Comparison of ENCODE assay signal across 15 cellular contexts in the genomic region with DNA sequence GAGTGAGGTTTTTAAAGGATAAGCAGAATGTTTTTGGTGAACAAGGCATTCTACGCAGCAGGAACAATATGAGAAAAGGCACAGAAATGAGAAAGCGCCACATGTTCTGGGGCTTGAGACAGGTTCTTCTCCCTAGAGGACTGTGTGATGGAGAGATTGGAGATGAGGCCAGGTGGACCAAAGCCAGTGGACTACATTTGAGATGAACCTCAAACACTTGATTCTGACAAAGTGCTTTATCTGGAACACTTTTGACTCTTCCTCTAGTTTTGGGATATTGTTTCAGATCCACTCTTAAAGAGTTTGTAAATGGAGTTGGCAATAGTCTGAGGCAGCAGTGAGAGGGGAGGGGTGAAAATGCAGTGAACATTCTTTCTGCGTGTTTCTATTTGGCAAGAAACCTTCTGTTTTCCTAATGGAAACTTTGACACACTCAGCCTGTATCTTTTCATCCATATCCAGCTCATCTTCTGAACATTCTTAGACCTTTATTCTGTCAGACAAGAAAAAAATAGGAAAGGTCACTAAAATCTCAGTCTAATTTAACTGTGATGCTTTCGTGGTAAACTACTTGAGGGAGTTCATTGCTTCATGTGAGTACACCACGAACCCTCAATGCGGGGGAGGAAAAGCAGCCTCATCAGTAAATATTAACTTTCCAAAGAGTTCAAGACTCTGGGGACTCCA. TPM values are rescaled to one million over a fixed set of nuclear protein-coding genes. Genes with fewer than 3 reads are reported as not detected.
DNase-seq lines count a peak whose midpoint lies in the region; ATAC-seq, FAIRE-seq and TF ChIP-seq lines count a peak whose summit lies in the region.
"Had no signal": no experiment of that assay in that cellular context is flagged by ENCODE, and none has a peak within 500 bp of the region (broad histone marks: within the 10 kb centered on the region; RNA-seq: fewer than 3 reads in every experiment).

No MANE protein-coding gene starts in this region.

- peak; percentile 32 for ATAC-seq in mucosa of descending colon
- no peak for ATAC-seq in GM21447 (IDR thresholded peaks at IDR 0.05; ENCODE audit: unreplicated experiment)
- ATAC-seq in SK-N-SH treated with all-trans-retinoic acid at 6 μM for 48 hours: no peak
- no peak for ATAC-seq in HG03045 (IDR thresholded peaks at IDR 0.05; ENCODE audit: unreplicated experiment)
- ATAC-seq: esophagus mucosa had no signal

- TF ChIP-seq CTCF in fibroblast of the aortic adventitia (IDR thresholded peaks at IDR 0.05; ENCODE audit: insufficient read depth, low read length): no peak
- TF ChIP-seq CTCF in mucosa of descending colon (IDR thresholded peaks at IDR 0.05): no peak
- no peak for TF ChIP-seq CTCF in thyroid gland (IDR thresholded peaks at IDR 0.05)

- TF ChIP-seq POLR2A in thyroid gland (IDR thresholded peaks at IDR 0.05): no peak

- H3K9me3 ChIP-seq in mucosa of descending colon: no peaks in the 10 kb centered on the region
- H3K9me3 ChIP-seq in thyroid gland: no peaks in the 10 kb centered on the region

- no peaks in the 10 kb centered on the region for H3K27me3 ChIP-seq in thyroid gland

- no peak overlapping the region for H3K4me3 ChIP-seq in fibroblast of the aortic adventitia (ENCODE audit: low read depth, low read length)
- no peak overlapping the region for H3K4me3 ChIP-seq in mucosa of descending colon
- no peak overlapping the region for H3K4me3 ChIP-seq in thyroid gland (replicated peaks in 1 of 3)

- no peaks in the 10 kb centered on the region for H3K4me1 ChIP-seq in mucosa of descending colon (ENCODE audit: low read depth)
- no peaks in the 10 kb centered on the region for H3K4me1 ChIP-seq in thyroid gland

- FAIRE-seq in RCC 7860 (lab: Jason Lieb, UNC): peak; percentile 53

- 68 to 76% methylated on average over 6 of the region's 6 CpGs for WGBS in thyroid gland, 2 donors

- intact Hi-C loops in mucosa of descending colon (cut with DNase I, micrococcal nuclease) (no loop called here), thyroid gland (cut with DNase I) (no loop called here)

- DNase-seq in RCC 7860 (ENCODE audit: low spot score) (peak; percentile 6), fibroblast of the aortic adventitia (ENCODE audit: low read depth) (peak; percentile 88), mucosa of descending colon (no peak), thyroid gland (no peak), anterior cingulate cortex (lab: John Stamatoyannopoulos, UW) (no peak)
- DNase-seq: activated CD8-positive, alpha-beta memory T cell treated with anti-CD3 and anti-CD28 coated beads, Interleukin-2, amount 50 U/mL, for 48 hours; CD4-positive, alpha-beta memory T cell; NCI-H1417 treated with DMSO at 0.1 percent for 48 hours; NCI-H524 had no signal

- peak overlapping the region in 2 of 3 donors; percentile 10 to 41 for H3K27ac ChIP-seq in thyroid gland

- H3K36me3 ChIP-seq in mucosa of descending colon (ENCODE audit: low read depth) (no peaks in the 10 kb centered on the region), thyroid gland (no peaks in the 10 kb centered on the region)

TF ChIP-seq in SK-N-SH treated with all-trans-retinoic acid at 6 μM for 48 hours, 23 proteins besides CTCF, POLR2A, EP300 and RAD21:
- TF ChIP-seq ARNTL (CRISPR knock-in tag; IDR thresholded peaks at IDR 0.05; ENCODE audit: borderline replicate concordance, low read depth) (no peak), OSR1 (CRISPR knock-in tag; IDR thresholded peaks at IDR 0.05) (no peak), GLIS3 (CRISPR knock-in tag; IDR thresholded peaks at IDR 0.05) (no peak), ZNF70 (CRISPR knock-in tag; IDR thresholded peaks at IDR 0.05) (no peak), CSDC2 (CRISPR knock-in tag; IDR thresholded peaks at IDR 0.05) (no peak), TOX (CRISPR knock-in tag; IDR thresholded peaks at IDR 0.05; ENCODE audit: borderline replicate concordance) (no peak)
TF ChIP-seq in SK-N-SH treated with all-trans-retinoic acid at 6 μM for 48 hours: peak in this region for 0.

RNA-seq across cellular contexts. Expression of a gene that starts 57.3 kb away (rescaled TPM):
- total RNA-seq in fibroblast of the aortic adventitia (ENCODE audit: low replicate concordance): 2.1 and 5.6 TPM in 2 replicates
- 10 to 100 TPM in 1 of 3 donors, 1 to 10 TPM in 1, under 1 TPM in 1; 0.96 to 15.3 (median 1.8) TPM for total RNA-seq in mucosa of descending colon
- 10 to 100 TPM; 11.6 to 24.1 (median 17.7) TPM for total RNA-seq in thyroid gland
- total RNA-seq: HT-29, lung microvascular endothelial cell had no signal

Comparison
In these comparisons a context has a peak if more than half of its experiments do, and no peak if none do; other contexts are left out.
1. DNase-seq: peak in RCC 7860 (single experiment) and fibroblast of the aortic adventitia (single experiment); none in mucosa of descending colon (0 of 3), thyroid gland (0 of 2) and anterior cingulate cortex (0 of 58).